In genomic region chr11:36122715-36123114, GRCh38 we compare ENCODE assay signal across 12 cellular contexts.
"Had no signal": no experiment of that assay in that cellular context is flagged by ENCODE, and none has a peak within 500 bp of the region (broad histone marks: within the 10 kb centered on the region; RNA-seq: fewer than 3 reads in every experiment).

No MANE protein-coding gene starts in this region.

- DNase-seq: activated CD4-positive, alpha-beta T cell treated with anti-CD3 and anti-CD28 coated beads for 48 hours; activated naive CD4-positive, alpha-beta T cell treated with Interleukin-2 at 50 U/mL for 16 hours; activated naive CD8-positive, alpha-beta T cell treated with anti-CD3 and anti-CD28 coated beads, Interleukin-2, amount 50 U/mL, for 24 hours; effector memory CD8-positive, alpha-beta T cell; foreskin melanocyte; heart right ventricle; left ventricle myocardium inferior; mesendoderm; stimulated activated naive CD4-positive, alpha-beta T cell treated with Interleukin-2 at 50 U/mL for 16 hours had no signal

- H3K36me3 ChIP-seq: heart right ventricle, left ventricle myocardium inferior, prostate gland, suprapubic skin had no signal

- H3K27me3 ChIP-seq: suprapubic skin had no signal

- H3K4me1 ChIP-seq: heart right ventricle, left ventricle myocardium inferior, prostate gland, suprapubic skin had no signal

- H3K9me3 ChIP-seq: heart right ventricle, left ventricle myocardium inferior, prostate gland, suprapubic skin had no signal

- H3K27ac ChIP-seq: heart right ventricle, left ventricle myocardium inferior, suprapubic skin had no signal

- ATAC-seq: activated naive CD8-positive, alpha-beta T cell treated with anti-CD3 and anti-CD28 coated beads, Interleukin-2, amount 50 U/mL, for 24 hours; effector memory CD8-positive, alpha-beta T cell; heart right ventricle; WTC11 had no signal

- H3K4me3 ChIP-seq: heart right ventricle, left ventricle myocardium inferior, prostate gland, suprapubic skin had no signal
